ENCODE assay signal across 19 cellular contexts in genomic region chr3:59116138-59116537, GRCh38.
DNase-seq lines count a peak whose midpoint lies in the region; ATAC-seq, FAIRE-seq and TF ChIP-seq lines count a peak whose summit lies in the region.
"Had no signal": no experiment of that assay in that cellular context is flagged by ENCODE, and none has a peak within 500 bp of the region (broad histone marks: within the 10 kb centered on the region; RNA-seq: fewer than 3 reads in every experiment).

No MANE protein-coding gene starts in this region.

- POLR2A ChIA-PET in PC-3 (lab: Charles Lee; ENCODE audit: unreplicated experiment) = no interaction called here

- peak overlapping the region; percentile 49 for H3K4me3 ChIP-seq in ACC112 (ENCODE audit: low read depth, low read length)
- H3K4me3 ChIP-seq in GM12875 (ENCODE audit: low read depth, low read length) = peak overlapping the region; percentile 6
- H3K4me3 ChIP-seq in PC-3 (ENCODE audit: low read length) = no peak overlapping the region
- no peak overlapping the region for H3K4me3 ChIP-seq in hepatocyte
- H3K4me3 ChIP-seq: A549, esophagus squamous epithelium had no signal

- H3K4me2 ChIP-seq in PC-3 (ENCODE audit: low read length) = no peak overlapping the region
- peak overlapping the region; percentile 66 for H3K4me2 ChIP-seq in hepatocyte

- H3K36me3 ChIP-seq in ACC112 (ENCODE audit: insufficient read depth, low read length) = no peaks in the 10 kb centered on the region
- H3K36me3 ChIP-seq in PC-3 (ENCODE audit: low read depth, low read length) = no peaks in the 10 kb centered on the region
- H3K36me3 ChIP-seq in hepatocyte (replicated peaks; ENCODE audit: insufficient read depth, low read depth) = no peaks in the 10 kb centered on the region
- H3K36me3 ChIP-seq: esophagus squamous epithelium, heart right ventricle had no signal

- intact Hi-C loops in PC-3 (cut with micrococcal nuclease) = no loop called here
- intact Hi-C loops in sciatic nerve (cut with DNase I) = no loop called here

- ATAC-seq in PC-3 (no peak), HG03571 (IDR thresholded peaks at IDR 0.05; ENCODE audit: unreplicated experiment) (no peak), sciatic nerve (no peak), GM21619 (IDR thresholded peaks at IDR 0.05; ENCODE audit: unreplicated experiment) (no peak)
- ATAC-seq: A549, heart right ventricle had no signal

- no peaks in the 10 kb centered on the region for H4K20me1 ChIP-seq in PC-3 (ENCODE audit: low read length)
- H4K20me1 ChIP-seq in hepatocyte (ENCODE audit: insufficient read depth, poor library complexity, severe bottlenecking) = no peaks in the 10 kb centered on the region

- BruUV-seq in PC-3 (replicated peaks; lab: Mats Ljungman, UMichigan) = no TSS peak

- H3K27ac ChIP-seq in ACC112 (ENCODE audit: low read depth, low read length) = no peak overlapping the region
- H3K27ac ChIP-seq in PC-3 (ENCODE audit: low read length) = no peak overlapping the region
- no peak overlapping the region for H3K27ac ChIP-seq in hepatocyte
- H3K27ac ChIP-seq: A549, esophagus squamous epithelium, heart right ventricle had no signal

- 55% methylated on average over 5 of the region's 5 CpGs for WGBS in hepatocyte (ENCODE audit: low lambda C conversion rate, missing lambda C conversion rate)

- H3F3A ChIP-seq in PC-3 (ENCODE audit: low read length, unreplicated experiment) = no peaks in the 10 kb centered on the region

- H3K9me2 ChIP-seq in PC-3 (replicated peaks; ENCODE audit: low read length) = no peaks in the 10 kb centered on the region
- no peaks in the 10 kb centered on the region for H3K9me2 ChIP-seq in hepatocyte (replicated peaks; ENCODE audit: insufficient read depth)

- H3K9ac ChIP-seq in PC-3 (ENCODE audit: low read length) = no peak overlapping the region

- no peak for FAIRE-seq in HTR-8/SVneo (lab: Jason Lieb, UNC)
- FAIRE-seq: A549, TTC549 had no signal

- no peaks in the 10 kb centered on the region for H3K9me3 ChIP-seq in PC-3 (ENCODE audit: low read length)
- no peaks in the 10 kb centered on the region for H3K9me3 ChIP-seq in hepatocyte (ENCODE audit: low read depth)
- H3K9me3 ChIP-seq: A549, esophagus squamous epithelium, heart right ventricle had no signal

- no peaks in the 10 kb centered on the region for H3K79me2 ChIP-seq in ACC112 (ENCODE audit: control insufficient read depth, insufficient read depth, low read length, unreplicated experiment)
- no peaks in the 10 kb centered on the region for H3K79me2 ChIP-seq in PC-3 (ENCODE audit: low read length)
- no peaks in the 10 kb centered on the region for H3K79me2 ChIP-seq in hepatocyte

- no peaks in the 10 kb centered on the region for H3K4me1 ChIP-seq in ACC112 (ENCODE audit: control insufficient read depth, insufficient read depth, low read length, unreplicated experiment)
- peaks cover 7% of the 10 kb centered on the region; the same call in 1 of the 2 replicates for H3K4me1 ChIP-seq in PC-3 (ENCODE audit: insufficient read depth, low read length)
- peaks cover 5% of the 10 kb centered on the region for H3K4me1 ChIP-seq in hepatocyte (ENCODE audit: insufficient read depth)
- H3K4me1 ChIP-seq: A549, heart right ventricle had no signal

- H3K27me3 ChIP-seq in ACC112 (ENCODE audit: insufficient read depth, low read length) (no peaks in the 10 kb centered on the region), PC-3 (ENCODE audit: low read length) (no peaks in the 10 kb centered on the region), hepatocyte (no peaks in the 10 kb centered on the region)
- H3K27me3 ChIP-seq: esophagus squamous epithelium had no signal

- TF ChIP-seq CTCF in GM12875 (IDR thresholded peaks at IDR 0.05; ENCODE audit: borderline replicate concordance, insufficient read depth, low read depth, low read length) (no peak), PC-3 (conservative IDR thresholded peaks at IDR 0.05; ENCODE audit: low read depth, low read length) (no peak), hepatocyte (IDR thresholded peaks at IDR 0.05; ENCODE audit: poor library complexity) (no peak)

- CTCF ChIA-PET in PC-3 (lab: Charles Lee) = no interaction called here

- no peak for DNase-seq in PC-3
- DNase-seq in hepatocyte (ENCODE audit: low spot score) = no peak
- DNase-seq in sciatic nerve (ENCODE audit: low spot score) = no peak
- DNase-seq in HTR-8/SVneo (ENCODE audit: insufficient read length, low spot score) = no peak
- DNase-seq: activated CD4-positive, alpha-beta T cell treated with anti-CD3 and anti-CD28 coated beads, Interleukin-2, amount 10 ng/mL, durations not matched to agents 7 days and 5 days; amygdala; caudate nucleus; CD4-positive, alpha-beta T cell; esophagus squamous epithelium; heart right ventricle; Kasumi-1; NCI-H1436; SW 1271 had no signal

- H2AFZ ChIP-seq in ACC112 (ENCODE audit: low read length, unreplicated experiment) = peak overlapping the region; percentile 99
- H2AFZ ChIP-seq in PC-3 (ENCODE audit: low read length) = peak overlapping the region; percentile 27; the same call in 1 of the 2 replicates
- no peak overlapping the region for H2AFZ ChIP-seq in hepatocyte

Comparison
In these comparisons a context has a peak if more than half of its experiments do, and no peak if none do; other contexts are left out.
1. H3K4me3 ChIP-seq: peak in ACC112 (single experiment) and GM12875 (single experiment); none in PC-3 (single experiment) and hepatocyte (single experiment).